Comparison of ENCODE assay signal across 20 cellular contexts in the genomic region with DNA sequence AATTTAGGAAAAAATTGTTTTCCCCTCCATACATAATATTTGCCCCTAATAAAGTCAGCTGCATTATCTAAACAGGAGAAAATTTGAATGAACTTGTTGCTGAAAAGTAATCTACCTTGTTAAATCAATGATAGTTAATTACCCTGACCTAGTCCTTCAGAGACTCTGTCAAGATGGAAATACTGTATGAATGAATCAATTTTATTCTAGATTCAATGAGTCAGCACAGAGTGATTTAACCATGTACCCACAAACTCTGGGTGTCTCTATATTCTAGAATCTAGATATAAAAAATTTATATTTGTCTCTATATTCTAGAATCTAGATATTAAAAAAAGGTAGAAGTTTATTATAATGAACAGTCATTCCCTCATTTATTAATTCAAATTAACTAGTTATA.
"Had no signal": no experiment of that assay in that cellular context is flagged by ENCODE, and none has a peak within 500 bp of the region (broad histone marks: within the 10 kb centered on the region; RNA-seq: fewer than 3 reads in every experiment).

No MANE protein-coding gene starts in this region.

- DNase-seq: cortex of kidney; dorsolateral prefrontal cortex; effector CD8-positive, alpha-beta T cell; foreskin melanocyte; head of caudate nucleus; left colon; left ventricle myocardium superior; mesendoderm; naive thymus-derived CD8-positive, alpha-beta T cell; posterior cingulate gyrus; stimulated activated CD4-positive, alpha-beta T cell treated with anti-CD3 and anti-CD28 coated beads, Interleukin-12 subunit alpha, Interleukin-12 subunit beta, amount 100 ng/mL, for 4 hours; stimulated activated naive CD4-positive, alpha-beta T cell treated with Interleukin-2 at 50 U/mL for 16 hours; thyroid gland had no signal

- H3K27me3 Mint-ChIP-seq: naive thymus-derived CD8-positive, alpha-beta T cell; type B pancreatic cell had no signal

- H3K79me2 ChIP-seq: hepatocyte had no signal

- H3K27ac ChIP-seq: dorsolateral prefrontal cortex, hepatocyte, neutrophil, skin epidermis, suprapubic skin, thyroid gland had no signal

- ATAC-seq: left colon; left ventricle myocardium superior; naive thymus-derived CD8-positive, alpha-beta T cell; sciatic nerve had no signal

- H2AFZ ChIP-seq: hepatocyte had no signal

- H3K27ac Mint-ChIP-seq: type B pancreatic cell had no signal

- H3K9me3 ChIP-seq: neutrophil, suprapubic skin, thyroid gland had no signal

- H3K27me3 ChIP-seq: dorsolateral prefrontal cortex, hepatocyte, neutrophil, suprapubic skin, thyroid gland had no signal

- H3K4me1 ChIP-seq: suprapubic skin, thyroid gland had no signal

- H3K4me2 ChIP-seq: hepatocyte had no signal

- H3K9me3 Mint-ChIP-seq: naive thymus-derived CD8-positive, alpha-beta T cell; type B pancreatic cell had no signal

- H3K4me3 Mint-ChIP-seq: naive thymus-derived CD8-positive, alpha-beta T cell; type B pancreatic cell had no signal

- H3K4me3 ChIP-seq: dorsolateral prefrontal cortex, hepatocyte, lung, skin epidermis, suprapubic skin, thyroid gland had no signal
